ENCODE assay signal across 8 cellular contexts in the genomic region with DNA sequence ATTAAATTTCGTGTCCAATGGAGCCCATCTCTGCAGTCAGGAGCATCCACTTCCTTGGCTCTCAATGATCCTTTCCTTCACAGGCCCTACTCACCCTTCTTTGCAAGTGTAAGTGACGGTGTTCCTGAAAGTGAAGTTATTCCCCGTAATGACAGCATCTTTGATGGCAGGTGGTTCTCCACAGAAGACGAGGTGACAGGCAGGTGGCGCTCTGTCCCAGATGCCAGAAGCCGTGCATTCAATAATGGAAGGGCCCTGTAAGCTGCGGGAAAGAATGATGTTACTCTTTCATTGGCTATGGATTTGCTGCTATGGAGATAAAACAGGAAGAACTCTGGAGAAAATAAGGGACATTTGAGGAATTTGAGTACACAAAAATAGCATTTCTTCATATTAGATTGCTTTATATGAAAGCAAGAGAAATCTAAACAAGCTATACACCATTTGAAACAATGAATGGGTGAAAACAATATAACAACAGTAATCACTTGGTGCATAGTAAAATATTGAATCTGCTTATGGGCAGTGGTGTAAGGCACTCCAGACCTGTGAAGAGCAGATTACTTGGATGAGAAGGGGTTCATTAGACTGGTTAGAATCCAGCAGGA.
DNase-seq lines count a peak whose midpoint lies in the region; ATAC-seq and TF ChIP-seq lines count a peak whose summit lies in the region.

No MANE protein-coding gene starts in this region.

- no peak overlapping the region for H3K23ac ChIP-seq in trophoblast cell (ENCODE audit: low read length)

- H2BK5ac ChIP-seq in trophoblast cell (ENCODE audit: low read depth, low read length, poor library complexity), result no peak overlapping the region

- H3K4me3 ChIP-seq in trophoblast cell (ENCODE audit: low read depth, low read length), result no peak overlapping the region

- peak; percentile 57 for ATAC-seq in HG03175 (IDR thresholded peaks at IDR 0.05; ENCODE audit: unreplicated experiment)
- peak; percentile 43 for ATAC-seq in esophagus mucosa
- ATAC-seq in HG02840 (IDR thresholded peaks at IDR 0.05; ENCODE audit: low FRiP score, unreplicated experiment), result no peak
- no peak for ATAC-seq in HG03378 (IDR thresholded peaks at IDR 0.05; ENCODE audit: unreplicated experiment)

- H3K18ac ChIP-seq in trophoblast cell (ENCODE audit: low read length), result no peak overlapping the region

- H2BK120ac ChIP-seq in trophoblast cell (ENCODE audit: insufficient read depth, low read length, poor library complexity), result no peak overlapping the region

- no peak overlapping the region for H2AFZ ChIP-seq in trophoblast cell (ENCODE audit: insufficient read depth, low read length, poor library complexity)

- no peaks in the 10 kb centered on the region for H3K4me1 ChIP-seq in trophoblast cell (ENCODE audit: control insufficient read depth in 1 of 2, insufficient read depth in 2 of 2, low read length in 2 of 2)

- no peak overlapping the region for H4K8ac ChIP-seq in trophoblast cell (ENCODE audit: low read depth, low read length)

- H3K4me2 ChIP-seq in trophoblast cell (ENCODE audit: low read length), result no peak overlapping the region

- no peaks in the 10 kb centered on the region for H3K9me3 ChIP-seq in trophoblast cell (ENCODE audit: insufficient read depth, low read depth, low read length)

- peak; percentile 13 for DNase-seq in 8988T
- DNase-seq in GM10266 (ENCODE audit: extremely low spot score), result peak; percentile 60
- DNase-seq in RPMI8226, result peak; percentile 29
- peak; percentile 48 to 74 for DNase-seq in trophoblast cell

- no CpG with 5 or more reads among the region's 7 CpGs for WGBS in trophoblast cell (ENCODE audit: extremely low coverage, insufficient coverage, insufficient read length)

- H2BK12ac ChIP-seq in trophoblast cell (ENCODE audit: low read length), result no peak overlapping the region

- H3K14ac ChIP-seq in trophoblast cell (ENCODE audit: low read length), result no peak overlapping the region

- no peaks in the 10 kb centered on the region for H3K79me2 ChIP-seq in trophoblast cell (ENCODE audit: control insufficient read depth, insufficient read depth, low read length, poor library complexity)

- H3K79me1 ChIP-seq in trophoblast cell (ENCODE audit: low read length), result no peaks in the 10 kb centered on the region

- no peak overlapping the region for H4K12ac ChIP-seq in trophoblast cell (ENCODE audit: low read depth, low read length)

- H3K9ac ChIP-seq in trophoblast cell (ENCODE audit: low read length), result no peak overlapping the region

- H4K91ac ChIP-seq in trophoblast cell (ENCODE audit: low read depth, low read length), result no peak overlapping the region

- TF ChIP-seq CTCF in GM10266 (IDR thresholded peaks at IDR 0.05; ENCODE audit: control insufficient read depth, insufficient read depth, low read depth, missing control alignments), result peak; percentile 70

- H3K27me3 ChIP-seq in trophoblast cell (ENCODE audit: insufficient read depth, low read length), result no peaks in the 10 kb centered on the region

- H2AK5ac ChIP-seq in trophoblast cell (ENCODE audit: low read length), result no peak overlapping the region

- H3K36me3 ChIP-seq in trophoblast cell (ENCODE audit: control insufficient read depth in 1 of 2, insufficient read depth in 2 of 2, low read length in 2 of 2), result peaks cover 3 to 4% of the 10 kb centered on the region in 2 experiments

- H3K27ac ChIP-seq in trophoblast cell (ENCODE audit: low read depth, low read length), result no peak overlapping the region

- H3K4ac ChIP-seq in trophoblast cell (ENCODE audit: low read depth, low read length), result no peak overlapping the region

Comparison
In these comparisons a context has a peak if more than half of its experiments do, and no peak if none do; other contexts are left out.
1. ATAC-seq: peak in HG03175 (single experiment) and esophagus mucosa (single experiment); none in HG02840 (single experiment) and HG03378 (single experiment).
2. Peak in every context shown above with its lines, with median percentiles within 50 percentile points of each other: DNase-seq.